ENCODE assay signal across 13 cellular contexts in the genomic region with DNA sequence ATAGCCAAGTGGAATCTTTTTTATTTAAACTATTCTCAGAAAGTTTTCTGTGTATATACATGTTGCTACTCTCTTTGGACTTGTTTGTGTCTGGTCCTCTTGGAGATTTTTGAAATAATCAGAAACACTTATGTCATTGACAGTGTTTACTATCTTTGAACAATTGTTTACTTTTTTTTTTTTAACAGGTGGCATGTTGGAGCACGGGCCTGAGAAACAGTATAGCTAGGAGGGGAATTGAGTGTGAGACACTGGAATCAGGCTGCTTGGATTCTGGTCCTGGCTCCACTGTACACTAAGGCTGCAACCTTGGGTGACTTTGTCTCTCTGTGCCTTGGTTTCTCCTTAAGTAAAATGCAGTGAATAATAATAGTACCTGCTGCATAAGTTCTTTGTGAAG.
A peak's percentile ranks its signal among the peaks of the same experiment; 100 is the strongest.
DNase-seq lines count a peak whose midpoint lies in the region; ATAC-seq and TF ChIP-seq lines count a peak whose summit lies in the region.
"Had no signal": no experiment of that assay in that cellular context is flagged by ENCODE, and none has a peak within 500 bp of the region (broad histone marks: within the 10 kb centered on the region; RNA-seq: fewer than 3 reads in every experiment).

No MANE protein-coding gene starts in this region.

- H3K4me2 ChIP-seq in IMR-90 (ENCODE audit: low read depth, low read length): no peak overlapping the region

- peak overlapping the region; percentile 34 for H2BK5ac ChIP-seq in IMR-90 (ENCODE audit: low read depth, low read length, poor library complexity, severe bottlenecking)

- H4K91ac ChIP-seq in IMR-90 (ENCODE audit: insufficient read depth, low read depth, low read length): no peak overlapping the region

- no peak overlapping the region for H2AK5ac ChIP-seq in IMR-90 (ENCODE audit: low read depth, low read length)

- CTCF ChIA-PET in IMR-90 (lab: Yijun Ruan, JAX): interaction anchor here (0.6 kb wide), 3 partner anchors 17 to 1968 kb away, joined by 3 to 4 read pairs (median 3); no protein-coding TSS in a partner anchor

- H2AK9ac ChIP-seq in IMR-90 (replicated peaks; ENCODE audit: low read depth, low read length, poor library complexity): no peak overlapping the region

- H3K9me1 ChIP-seq in IMR-90 (ENCODE audit: insufficient read depth, low read length): no peaks in the 10 kb centered on the region; the same call in 1 of the 2 replicates

- ATAC-seq in IMR-90 (ENCODE audit: low read depth) (peak; percentile 72), lower lobe of right lung (peak; percentile 11 to 48)
- ATAC-seq: GM12878 had no signal

- TF ChIP-seq RAD21 in IMR-90 (IDR thresholded peaks at IDR 0.05; ENCODE audit: low read length): no peak

- H2BK15ac ChIP-seq in IMR-90 (ENCODE audit: low read depth, low read length): no peak overlapping the region

- TF ChIP-seq POLR2A in IMR-90 (IDR thresholded peaks at IDR 0.05; ENCODE audit: low read depth, low read length): no peak
- no peak for TF ChIP-seq POLR2A in ovary (IDR thresholded peaks at IDR 0.05)

- H2AFZ ChIP-seq in IMR-90 (replicated peaks; ENCODE audit: low read length, poor library complexity): no peak overlapping the region
- H2AFZ ChIP-seq: GM23248 had no signal

- no peak overlapping the region for H3K56ac ChIP-seq in IMR-90 (ENCODE audit: extremely low read depth, insufficient read depth, low read length)

- H3K4ac ChIP-seq in IMR-90 (ENCODE audit: low read depth, low read length): 0 out of 2 replicates have a peak overlapping the region, but pooled peaks have one; percentile 22

- H4K8ac ChIP-seq in IMR-90 (ENCODE audit: low read depth in 2 of 2, low read length in 2 of 2): no peak overlapping the region

- H3K14ac ChIP-seq in IMR-90 (replicated peaks; ENCODE audit: low read depth, low read length): no peak overlapping the region

- peaks cover 5% of the 10 kb centered on the region; the same call in 1 of the 2 replicates for H3K36me3 ChIP-seq in IMR-90 (ENCODE audit: control insufficient read depth, insufficient read depth, low read length)
- no peaks in the 10 kb centered on the region for H3K36me3 ChIP-seq in lower lobe of right lung
- H3K36me3 ChIP-seq in ovary: no peaks in the 10 kb centered on the region
- H3K36me3 ChIP-seq: BE2C had no signal

- POLR2A ChIA-PET in IMR-90 (lab: Charles Lee; ENCODE audit: unreplicated experiment): no interaction called here

- no peak overlapping the region for H3K9ac ChIP-seq in IMR-90 (ENCODE audit: low read depth, low read length)
- H3K9ac ChIP-seq: GM23248 had no signal

- dilution Hi-C loops in IMR-90 (cut with HindIII; ENCODE audit: low sequenced_read_pairs, unreplicated experiment): no loop called here

- 0 out of 2 replicates have a peak overlapping the region, but pooled peaks have one; percentile 13 for H2BK120ac ChIP-seq in IMR-90 (ENCODE audit: low read depth, low read length)

- BruUV-seq in IMR-90 (replicated peaks; lab: Mats Ljungman, UMichigan): no TSS peak

- H3K4me1 ChIP-seq in IMR-90 (ENCODE audit: control insufficient read depth, insufficient read depth, low read length) (peaks cover 8% of the 10 kb centered on the region; the same call in 1 of the 2 replicates), lower lobe of right lung (peaks cover 9% of the 10 kb centered on the region), ovary (ENCODE audit: insufficient read depth) (no peaks in the 10 kb centered on the region)
- H3K4me1 ChIP-seq: BE2C had no signal

- no peaks in the 10 kb centered on the region for H4K20me1 ChIP-seq in IMR-90 (ENCODE audit: insufficient read depth, low read length)

- H3K27me3 ChIP-seq in IMR-90 (ENCODE audit: control insufficient read depth, insufficient read depth, low read length) (no peaks in the 10 kb centered on the region), lower lobe of right lung (ENCODE audit: low read depth) (no peaks in the 10 kb centered on the region), ovary (no peaks in the 10 kb centered on the region)
- H3K27me3 ChIP-seq: BE2C had no signal

- peaks cover 5% of the 10 kb centered on the region for H3K9me3 ChIP-seq in IMR-90 (ENCODE audit: control insufficient read depth, insufficient read depth, low read length)
- H3K9me3 ChIP-seq in lower lobe of right lung: peaks cover 4% of the 10 kb centered on the region
- H3K9me3 ChIP-seq in ovary: no peaks in the 10 kb centered on the region
- H3K9me3 ChIP-seq: BE2C had no signal

- TF ChIP-seq CTCF in IMR-90 (conservative IDR thresholded peaks at IDR 0.05; ENCODE audit: low read depth, low read length) (no peak), lower lobe of right lung (IDR thresholded peaks at IDR 0.05) (no peak), ovary (IDR thresholded peaks at IDR 0.05) (no peak)

- H4K5ac ChIP-seq in IMR-90 (ENCODE audit: low read depth, low read length): no peak overlapping the region

- peak overlapping the region; percentile 24 for H3K18ac ChIP-seq in IMR-90 (ENCODE audit: low read depth, low read length)

- no peak overlapping the region for H3K23ac ChIP-seq in IMR-90 (ENCODE audit: low read depth, low read length)

- no peak overlapping the region for H3K4me3 ChIP-seq in IMR-90 (ENCODE audit: insufficient read depth, low read depth, low read length)
- H3K4me3 ChIP-seq in lower lobe of right lung: no peak overlapping the region
- no peak overlapping the region for H3K4me3 ChIP-seq in ovary
- H3K4me3 ChIP-seq: GM12878, GM23248 had no signal

- H3K27ac ChIP-seq in IMR-90 (ENCODE audit: insufficient read depth, low read length): peak overlapping the region; percentile 10; the same call in 1 of the 2 replicates
- H3K27ac ChIP-seq in lower lobe of right lung: no peak overlapping the region
- H3K27ac ChIP-seq in ovary: no peak overlapping the region
- H3K27ac ChIP-seq: C4-2B, GM23248 had no signal

- no CpG with 5 or more reads among the region's 1 CpG for WGBS in IMR-90 (ENCODE audit: extremely low coverage in 2 of 2, insufficient read length in 1 of 2), 2 experiments
- 6 to 29% (median 13%) methylated on average over 1 of the region's 1 CpG for WGBS in ovary, 3 donors

- H3K79me1 ChIP-seq in IMR-90 (ENCODE audit: low read depth in 1 of 2, low read length in 2 of 2): no peaks in the 10 kb centered on the region

- no peak for TF ChIP-seq EP300 in ovary (IDR thresholded peaks at IDR 0.05)

- DNase-seq in NCI-H2171 treated with DMSO at 0.1 percent for 48 hours (lab: John Stamatoyannopoulos, UW): peak; percentile 15
- DNase-seq in NCI-H2171 (lab: John Stamatoyannopoulos, UW): no peak
- peak; percentile 67 for DNase-seq in IMR-90
- DNase-seq in NCI-H345 treated with DMSO at 0.1 percent for 48 hours (lab: John Stamatoyannopoulos, UW; ENCODE audit: unreplicated experiment): peak; percentile 8
- DNase-seq in lower lobe of right lung: no peak
- no peak for DNase-seq in ovary
- no peak for DNase-seq in activated CD4-positive, alpha-beta T cell treated with anti-CD3 and anti-CD28 coated beads for 1 hour
- DNase-seq: BE2C; CD4-positive, alpha-beta memory T cell; DMS79; GM23248 had no signal

- intact Hi-C loops in IMR-90 (cut with micrococcal nuclease) (no loop called here), lower lobe of right lung (cut with DNase I) (no loop called here), ovary (cut with DNase I) (no loop called here)

- in situ Hi-C loops in IMR-90 (cut with MboI; ENCODE audit: low sequenced_read_pairs): no loop called here

- H2BK20ac ChIP-seq in IMR-90 (ENCODE audit: low read depth, low read length): no peak overlapping the region

TF ChIP-seq in IMR-90, 13 proteins besides CTCF, POLR2A, EP300 and RAD21:
- TF ChIP-seq RFX5 (IDR thresholded peaks at IDR 0.05; ENCODE audit: low read depth, low read length): no peak
- TF ChIP-seq BHLHE40 (IDR thresholded peaks at IDR 0.05; ENCODE audit: low read depth, low read length): peak; percentile 86
- TF ChIP-seq RCOR1 (IDR thresholded peaks at IDR 0.05; ENCODE audit: insufficient replicate concordance, low read length): no peak
- TF ChIP-seq MAZ (IDR thresholded peaks at IDR 0.05; ENCODE audit: borderline replicate concordance, low read depth, low read length): no peak
- TF ChIP-seq, protein P1, sequence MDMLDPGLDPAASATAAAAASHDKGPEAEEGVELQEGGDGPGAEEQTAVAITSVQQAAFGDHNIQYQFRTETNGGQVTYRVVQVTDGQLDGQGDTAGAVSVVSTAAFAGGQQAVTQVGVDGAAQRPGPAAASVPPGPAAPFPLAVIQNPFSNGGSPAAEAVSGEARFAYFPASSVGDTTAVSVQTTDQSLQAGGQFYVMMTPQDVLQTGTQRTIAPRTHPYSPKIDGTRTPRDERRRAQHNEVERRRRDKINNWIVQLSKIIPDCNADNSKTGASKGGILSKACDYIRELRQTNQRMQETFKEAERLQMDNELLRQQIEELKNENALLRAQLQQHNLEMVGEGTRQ (IDR thresholded peaks at IDR 0.05; ENCODE audit: low read depth, low read length): no peak
- TF ChIP-seq CHD1 (IDR thresholded peaks at IDR 0.05; ENCODE audit: low read depth, low read length): no peak
- TF ChIP-seq SMC3 (IDR thresholded peaks at IDR 0.05; ENCODE audit: low read depth, low read length): no peak
- no peak for TF ChIP-seq MXI1 (IDR thresholded peaks at IDR 0.05; ENCODE audit: borderline replicate concordance, low read depth, low read length)
- TF ChIP-seq, protein P2, sequence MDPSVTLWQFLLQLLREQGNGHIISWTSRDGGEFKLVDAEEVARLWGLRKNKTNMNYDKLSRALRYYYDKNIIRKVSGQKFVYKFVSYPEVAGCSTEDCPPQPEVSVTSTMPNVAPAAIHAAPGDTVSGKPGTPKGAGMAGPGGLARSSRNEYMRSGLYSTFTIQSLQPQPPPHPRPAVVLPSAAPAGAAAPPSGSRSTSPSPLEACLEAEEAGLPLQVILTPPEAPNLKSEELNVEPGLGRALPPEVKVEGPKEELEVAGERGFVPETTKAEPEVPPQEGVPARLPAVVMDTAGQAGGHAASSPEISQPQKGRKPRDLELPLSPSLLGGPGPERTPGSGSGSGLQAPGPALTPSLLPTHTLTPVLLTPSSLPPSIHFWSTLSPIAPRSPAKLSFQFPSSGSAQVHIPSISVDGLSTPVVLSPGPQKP (IDR thresholded peaks at IDR 0.05; ENCODE audit: borderline replicate concordance, low read depth, low read length): no peak
- no peak for TF ChIP-seq CEBPB (IDR thresholded peaks at IDR 0.05; ENCODE audit: low read depth, low read length)
- no peak for TF ChIP-seq NFE2L2 (IDR thresholded peaks at IDR 0.05; ENCODE audit: low read depth, low read length)
- peak; percentile 51; the same call in 1 of the 2 replicates for TF ChIP-seq FOS (IDR thresholded peaks at IDR 0.05; ENCODE audit: low read depth, low read length)
- no peak for TF ChIP-seq MAFK (IDR thresholded peaks at IDR 0.05; ENCODE audit: low read depth, low read length)

Comparison
In these comparisons a context has a peak if more than half of its experiments do, and no peak if none do; other contexts are left out.
1. DNase-seq: peak in NCI-H2171 treated with DMSO at 0.1 percent for 48 hours (single experiment), IMR-90 (single experiment) and NCI-H345 treated with DMSO at 0.1 percent for 48 hours (single experiment); none in NCI-H2171 (single experiment), lower lobe of right lung (single experiment), ovary (0 of 5) and activated CD4-positive, alpha-beta T cell treated with anti-CD3 and anti-CD28 coated beads for 1 hour (single experiment).